8 cellular contexts compared by ENCODE assay signal in genomic region chr14:25150934-25151790, GRCh38.
DNase-seq lines count a peak whose midpoint lies in the region; ATAC-seq, FAIRE-seq and TF ChIP-seq lines count a peak whose summit lies in the region.

No MANE protein-coding gene starts in this region.

- H3K27ac Mint-ChIP-seq in neural progenitor cell: no peak overlapping the region

- no peaks in the 10 kb centered on the region for H3K27me3 Mint-ChIP-seq in neural progenitor cell (ENCODE audit: insufficient read depth, low read depth)

- TF ChIP-seq CTCF in epithelial cell of esophagus (IDR thresholded peaks at IDR 0.05; ENCODE audit: insufficient read depth, low read depth, low read length, missing control alignments): peak; percentile 72
- peak; percentile 84 for TF ChIP-seq CTCF in neural progenitor cell (IDR thresholded peaks at IDR 0.05)

- no peak overlapping the region for H3K27ac ChIP-seq in neural progenitor cell

- H3K79me2 ChIP-seq in neural progenitor cell (ENCODE audit: low read depth): no peaks in the 10 kb centered on the region

- ATAC-seq in GM19023 (IDR thresholded peaks at IDR 0.05; ENCODE audit: unreplicated experiment): no peak

- H3F3A ChIP-seq in neural progenitor cell (ENCODE audit: low read depth): no peaks in the 10 kb centered on the region

- H3K9me3 Mint-ChIP-seq in neural progenitor cell: no peaks in the 10 kb centered on the region

- no peaks in the 10 kb centered on the region for H3K4me1 ChIP-seq in neural progenitor cell

- FAIRE-seq in RCC 7860 (lab: Jason Lieb, UNC): peak; percentile 87

- peaks cover 6% of the 10 kb centered on the region for H3K4me1 Mint-ChIP-seq in neural progenitor cell

- no peaks in the 10 kb centered on the region for H3K36me3 ChIP-seq in neural progenitor cell

- H2AFZ ChIP-seq in neural progenitor cell (replicated peaks): no peak overlapping the region

- no peaks in the 10 kb centered on the region for H4K20me1 ChIP-seq in neural progenitor cell (ENCODE audit: low read depth)

- H3K4me3 Mint-ChIP-seq in neural progenitor cell: no peak overlapping the region

- H3K36me3 Mint-ChIP-seq in neural progenitor cell: no peaks in the 10 kb centered on the region

- H3K4me3 ChIP-seq in epithelial cell of esophagus (ENCODE audit: low read length) (no peak overlapping the region), neural progenitor cell (no peak overlapping the region)

- H3K27me3 ChIP-seq in neural progenitor cell: no peaks in the 10 kb centered on the region

- no peak overlapping the region for H3K9ac ChIP-seq in neural progenitor cell

- H3K4me2 ChIP-seq in neural progenitor cell: no peak overlapping the region

- DNase-seq in NCI-H524 (lab: John Stamatoyannopoulos, UW): peak; percentile 19 to 68
- no peak for DNase-seq in NCI-H524 treated with DMSO at 0.1 percent for 48 hours (lab: John Stamatoyannopoulos, UW)
- peak; percentile 80 for DNase-seq in LoVo (ENCODE audit: low spot score)
- peak; percentile 69 for DNase-seq in RCC 7860 (ENCODE audit: low spot score)
- DNase-seq in epithelial cell of esophagus (ENCODE audit: low read depth): peak; percentile 53
- DNase-seq in neural progenitor cell (ENCODE audit: low spot score): peak; percentile 63
- DNase-seq in activated effector memory CD4-positive, alpha-beta T cell treated with Interleukin-2 at 50 U/mL for 16 hours: no peak

- no peaks in the 10 kb centered on the region for H3K9me3 ChIP-seq in neural progenitor cell (ENCODE audit: low read depth)

Comparison
In these comparisons a context has a peak if more than half of its experiments do, and no peak if none do; other contexts are left out.
1. DNase-seq: peak in NCI-H524 (2 of 2), LoVo (single experiment), RCC 7860 (single experiment), epithelial cell of esophagus (single experiment) and neural progenitor cell (single experiment); none in NCI-H524 treated with DMSO at 0.1 percent for 48 hours (single experiment) and activated effector memory CD4-positive, alpha-beta T cell treated with Interleukin-2 at 50 U/mL for 16 hours (single experiment).